ENCODE assay signal across 16 cellular contexts in the genomic region with DNA sequence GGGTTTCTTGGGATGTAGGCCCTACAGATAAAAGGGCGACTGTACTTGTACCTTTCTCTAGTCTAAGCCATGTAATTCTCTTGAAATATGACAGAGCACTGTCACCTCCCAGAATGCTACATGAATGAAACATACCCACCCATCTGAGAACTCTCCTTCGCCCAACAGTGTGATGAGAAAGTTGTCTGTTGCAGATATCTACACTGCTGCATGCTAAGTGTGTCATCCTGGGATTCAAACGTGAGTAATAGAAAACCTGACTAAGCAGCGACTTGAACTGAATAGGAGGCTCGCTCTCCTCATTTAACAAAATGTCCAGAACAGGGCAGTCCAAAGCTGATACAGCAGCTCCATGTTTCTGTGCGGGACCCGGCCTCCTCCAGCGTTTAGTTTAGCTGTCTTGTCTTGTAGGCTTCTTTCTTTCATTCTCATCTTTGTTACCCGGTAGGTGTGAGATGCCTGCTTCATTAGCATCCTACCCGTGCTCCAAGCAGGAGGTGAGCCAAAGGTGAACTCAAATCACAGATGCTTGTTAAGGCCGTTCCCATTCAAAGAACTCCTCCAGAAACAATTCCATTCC.
DNase-seq lines count a peak whose midpoint lies in the region; ATAC-seq, FAIRE-seq and TF ChIP-seq lines count a peak whose summit lies in the region.
"Had no signal": no experiment of that assay in that cellular context is flagged by ENCODE, and none has a peak within 500 bp of the region (broad histone marks: within the 10 kb centered on the region; RNA-seq: fewer than 3 reads in every experiment).

No MANE protein-coding gene starts in this region.

- no peaks in the 10 kb centered on the region for H3K9me3 ChIP-seq in PC-3 (ENCODE audit: low read length)
- no peaks in the 10 kb centered on the region for H3K9me3 ChIP-seq in left ventricle myocardium inferior (replicated peaks)
- no peaks in the 10 kb centered on the region for H3K9me3 ChIP-seq in thyroid gland
- H3K9me3 ChIP-seq: pancreas, SJSA1 had no signal

- POLR2A ChIA-PET in PC-3 (lab: Charles Lee; ENCODE audit: unreplicated experiment): no interaction called here

- peaks cover 3% of the 10 kb centered on the region; the same call in 1 of the 2 replicates for H3K36me3 ChIP-seq in PC-3 (ENCODE audit: low read depth, low read length)
- H3K36me3 ChIP-seq in bronchial epithelial cell (ENCODE audit: control insufficient read depth, insufficient read depth, low read length): no peaks in the 10 kb centered on the region
- H3K36me3 ChIP-seq in left ventricle myocardium inferior: no peaks in the 10 kb centered on the region
- no peaks in the 10 kb centered on the region for H3K36me3 ChIP-seq in thyroid gland
- H3K36me3 ChIP-seq: pancreas, SJSA1 had no signal

- H3K27ac ChIP-seq in PC-3 (ENCODE audit: low read length): no peak overlapping the region
- no peak overlapping the region for H3K27ac ChIP-seq in left ventricle myocardium inferior (replicated peaks)
- H3K27ac ChIP-seq in thyroid gland: no peak overlapping the region
- H3K27ac ChIP-seq: pancreas, SJSA1 had no signal

- no peak overlapping the region for H3K9ac ChIP-seq in PC-3 (ENCODE audit: low read length)

- CTCF ChIA-PET in PC-3 (lab: Charles Lee): no interaction called here

- H4K20me1 ChIP-seq in PC-3 (ENCODE audit: low read length): no peaks in the 10 kb centered on the region

- no TSS peak for BruUV-seq in PC-3 (replicated peaks; lab: Mats Ljungman, UMichigan)

- peaks cover 33% of the 10 kb centered on the region for H3K79me2 ChIP-seq in PC-3 (ENCODE audit: low read length)

- 85 to 87% methylated on average over 11 of the region's 11 CpGs for WGBS in thyroid gland, 2 donors

- H3F3A ChIP-seq in PC-3 (ENCODE audit: low read length, unreplicated experiment): no peaks in the 10 kb centered on the region

- H3K27me3 ChIP-seq in PC-3 (ENCODE audit: low read length) (no peaks in the 10 kb centered on the region), bronchial epithelial cell (ENCODE audit: control insufficient read depth, insufficient read depth, low read length) (no peaks in the 10 kb centered on the region), left ventricle myocardium inferior (ENCODE audit: low read depth) (no peaks in the 10 kb centered on the region), thyroid gland (no peaks in the 10 kb centered on the region)
- H3K27me3 ChIP-seq: pancreas, SJSA1 had no signal

- H3K4me1 ChIP-seq in PC-3 (ENCODE audit: insufficient read depth, low read length): peaks cover 28% of the 10 kb centered on the region
- peaks cover 9% of the 10 kb centered on the region for H3K4me1 ChIP-seq in left ventricle myocardium inferior
- H3K4me1 ChIP-seq in thyroid gland: peaks cover 0 to under 1% of the 10 kb centered on the region in 2 donors

- H3K4me3 ChIP-seq in PC-3 (ENCODE audit: low read length) (no peak overlapping the region), bronchial epithelial cell (ENCODE audit: low read depth, low read length) (no peak overlapping the region), left ventricle myocardium inferior (no peak overlapping the region), thyroid gland (replicated peaks in 1 of 3) (no peak overlapping the region)
- H3K4me3 ChIP-seq: pancreas, SJSA1, smooth muscle cell had no signal

- H3K9me2 ChIP-seq in PC-3 (replicated peaks; ENCODE audit: low read length): no peaks in the 10 kb centered on the region

- intact Hi-C loops in PC-3 (cut with micrococcal nuclease): no loop called here
- intact Hi-C loops in left ventricle myocardium inferior (cut with micrococcal nuclease): no loop called here
- intact Hi-C loops in thyroid gland (cut with DNase I): no loop called here

- no peak for FAIRE-seq in bronchial epithelial cell (lab: Jason Lieb, UNC)
- FAIRE-seq: pancreas, TTC549 had no signal

- no peak overlapping the region for H2AFZ ChIP-seq in PC-3 (ENCODE audit: low read length)

- ATAC-seq in PC-3: no peak
- peak; percentile 73 for ATAC-seq in stimulated activated naive CD8-positive, alpha-beta T cell treated with anti-CD3 and anti-CD28 coated beads, Interleukin-15, Interleukin-2, amounts not matched to agents 100 U/mL and 50 U/mL, for 24 hours
- no peak for ATAC-seq in GM21367 (IDR thresholded peaks at IDR 0.05; ENCODE audit: unreplicated experiment)
- ATAC-seq: left colon, pancreas had no signal

- TF ChIP-seq POLR2A in thyroid gland (IDR thresholded peaks at IDR 0.05): no peak

- no peak for TF ChIP-seq CTCF in PC-3 (conservative IDR thresholded peaks at IDR 0.05; ENCODE audit: low read depth, low read length)
- no peak for TF ChIP-seq CTCF in bronchial epithelial cell (IDR thresholded peaks at IDR 0.05; ENCODE audit: insufficient read depth, low read length, severe bottlenecking)
- no peak for TF ChIP-seq CTCF in left ventricle myocardium inferior (IDR thresholded peaks at IDR 0.05; ENCODE audit: borderline replicate concordance)
- no peak for TF ChIP-seq CTCF in thyroid gland (IDR thresholded peaks at IDR 0.05)

- H3K4me2 ChIP-seq in PC-3 (ENCODE audit: low read length): no peak overlapping the region
- H3K4me2 ChIP-seq: smooth muscle cell had no signal

- peak; percentile 26 for DNase-seq in activated naive CD4-positive, alpha-beta T cell treated with Interleukin-2 at 50 U/mL for 16 hours
- DNase-seq in activated naive CD4-positive, alpha-beta T cell treated with anti-CD3 and anti-CD28 coated beads, Interleukin-2, amount 50 U/mL, for 16 hours: no peak
- DNase-seq in PC-3 (peak; percentile 44), bronchial epithelial cell (ENCODE audit: low read depth) (peak; percentile 75), left ventricle myocardium inferior (no peak), thyroid gland (no peak)
- DNase-seq in stimulated activated naive CD8-positive, alpha-beta T cell treated with anti-CD3 and anti-CD28 coated beads, Interleukin-15, Interleukin-2, amounts not matched to agents 100 U/mL and 50 U/mL, for 24 hours: no peak
- DNase-seq: Kasumi-1, left colon, NCI-H1417 treated with DMSO at 0.1 percent for 48 hours, NCI-H2227 treated with DMSO at 0.1 percent for 48 hours, pancreas had no signal

Comparison
In these comparisons a context has a peak if more than half of its experiments do, and no peak if none do; other contexts are left out.
1. DNase-seq: peak in activated naive CD4-positive, alpha-beta T cell treated with Interleukin-2 at 50 U/mL for 16 hours (single experiment), PC-3 (single experiment) and bronchial epithelial cell (single experiment); none in activated naive CD4-positive, alpha-beta T cell treated with anti-CD3 and anti-CD28 coated beads, Interleukin-2, amount 50 U/mL, for 16 hours (single experiment), stimulated activated naive CD8-positive, alpha-beta T cell treated with anti-CD3 and anti-CD28 coated beads, Interleukin-15, Interleukin-2, amounts not matched to agents 100 U/mL and 50 U/mL, for 24 hours (single experiment), left ventricle myocardium inferior (single experiment) and thyroid gland (0 of 2).